In genomic region chr3:136938334-136938733, GRCh38 we compare ENCODE assay signal across 11 cellular contexts. TPM values are rescaled to one million over a fixed set of nuclear protein-coding genes. Genes with fewer than 3 reads are reported as not detected.
DNase-seq lines count a peak whose midpoint lies in the region; ATAC-seq and TF ChIP-seq lines count a peak whose summit lies in the region.
"Had no signal": no experiment of that assay in that cellular context is flagged by ENCODE, and none has a peak within 500 bp of the region (broad histone marks: within the 10 kb centered on the region; RNA-seq: fewer than 3 reads in every experiment).

No MANE protein-coding gene starts in this region.

- no peak overlapping the region for H2AFZ ChIP-seq in mesenchymal stem cell (ENCODE audit: low read depth, low read length)

- H3K27ac Mint-ChIP-seq in Calu3 (ENCODE audit: unreplicated experiment) = peak overlapping the region; percentile 41
- H3K27ac Mint-ChIP-seq in central memory CD8-positive, alpha-beta T cell (ENCODE audit: low read depth) = peak overlapping the region; percentile 47
- no peak overlapping the region for H3K27ac Mint-ChIP-seq in type B pancreatic cell
- H3K27ac Mint-ChIP-seq: activated CD8-positive, alpha-beta memory T cell treated with anti-CD3 and anti-CD28 coated beads, Interleukin-2, amount 10 ng/mL, durations not matched to agents 7 days and 5 days; IgD-negative memory B cell had no signal

- H2BK12ac ChIP-seq in mesenchymal stem cell (ENCODE audit: low read length in 2 of 2) = no peak overlapping the region

- DNase-seq in Calu3 (no peak), M059J (ENCODE audit: low read depth) (peak; percentile 70), mesenchymal stem cell (peak; percentile 64), type B pancreatic cell (ENCODE audit: extremely low spot score, unreplicated experiment) (no peak), suprapubic skin (ENCODE audit: low spot score in 2 of 2) (no peak)
- no peak for DNase-seq in central memory CD8-positive, alpha-beta T cell (ENCODE audit: low spot score in 2 of 2)
- DNase-seq: activated CD8-positive, alpha-beta memory T cell treated with anti-CD3 and anti-CD28 coated beads, Interleukin-2, amount 10 ng/mL, durations not matched to agents 7 days and 5 days; effector memory CD4-positive, alpha-beta T cell; substantia nigra had no signal

- intact Hi-C loops in Calu3 (cut with micrococcal nuclease; ENCODE audit: unreplicated experiment) = loop anchor here (2.0 to 10.0 kb wide), 2 partner anchors 76 to 544 kb away; partner anchors contain the start of gene NCK1

- CTCF ChIA-PET in Calu3 (lab: Charles Lee) = interaction anchor here (1.4 to 1.9 kb wide), 3 partner anchors 76 to 185 kb away, joined by 4 to 10 read pairs (median 8); partner anchors contain the start of genes NCK1 and STAG1

- peak; percentile 48 for ATAC-seq in central memory CD8-positive, alpha-beta T cell (replicated peaks; ENCODE audit: extremely low read depth, poor library complexity, severe bottlenecking)
- ATAC-seq in GM18858 (IDR thresholded peaks at IDR 0.05; ENCODE audit: unreplicated experiment) = no peak
- ATAC-seq: activated CD8-positive, alpha-beta memory T cell treated with anti-CD3 and anti-CD28 coated beads, Interleukin-2, amount 10 ng/mL, durations not matched to agents 7 days and 5 days had no signal

- H2BK15ac ChIP-seq in mesenchymal stem cell (ENCODE audit: low read depth, poor library complexity, severe bottlenecking) = no peak overlapping the region

- no peak overlapping the region for H3K27ac ChIP-seq in mesenchymal stem cell (ENCODE audit: low read length, poor library complexity, severe bottlenecking)
- no peak overlapping the region for H3K27ac ChIP-seq in suprapubic skin

- H3K27me3 ChIP-seq in mesenchymal stem cell (ENCODE audit: control insufficient read depth in 1 of 2, insufficient read depth in 1 of 2, low read length in 2 of 2) (no peaks in the 10 kb centered on the region), suprapubic skin (no peaks in the 10 kb centered on the region)

- H3K79me1 ChIP-seq in mesenchymal stem cell (replicated peaks; ENCODE audit: low read length, poor library complexity, severe bottlenecking) = peaks cover 13% of the 10 kb centered on the region

- H3K36me3 ChIP-seq in mesenchymal stem cell (ENCODE audit: control insufficient read depth in 1 of 2, insufficient read depth in 2 of 2, low read depth in 1 of 2, low read length in 2 of 2) = peaks cover 0 to 15% of the 10 kb centered on the region in 2 experiments
- peaks cover 17% of the 10 kb centered on the region for H3K36me3 ChIP-seq in suprapubic skin

- no peak overlapping the region for H3K4me2 ChIP-seq in mesenchymal stem cell (ENCODE audit: low read length, poor library complexity, severe bottlenecking)

- no peak overlapping the region for H3K18ac ChIP-seq in mesenchymal stem cell (ENCODE audit: low read depth in 1 of 2, low read length in 2 of 2)

- H4K8ac ChIP-seq in mesenchymal stem cell (ENCODE audit: low read length) = no peak overlapping the region

- TF ChIP-seq POLR2A in suprapubic skin (IDR thresholded peaks at IDR 0.05) = no peak

- peak overlapping the region; percentile 12 for H3K4me3 Mint-ChIP-seq in Calu3 (ENCODE audit: low read depth, unreplicated experiment)
- no peak overlapping the region for H3K4me3 Mint-ChIP-seq in central memory CD8-positive, alpha-beta T cell
- H3K4me3 Mint-ChIP-seq in type B pancreatic cell = no peak overlapping the region
- H3K4me3 Mint-ChIP-seq: activated CD8-positive, alpha-beta memory T cell treated with anti-CD3 and anti-CD28 coated beads, Interleukin-2, amount 10 ng/mL, durations not matched to agents 7 days and 5 days had no signal

- TF ChIP-seq CTCF in Calu3 (IDR thresholded peaks at IDR 0.05; ENCODE audit: unreplicated experiment) = no peak
- no peak for TF ChIP-seq CTCF in type B pancreatic cell (conservative IDR thresholded peaks at IDR 0.05)
- no peak for TF ChIP-seq CTCF in suprapubic skin (IDR thresholded peaks at IDR 0.05)

- peaks cover 4% of the 10 kb centered on the region for H3K4me1 ChIP-seq in mesenchymal stem cell (ENCODE audit: control insufficient read depth, insufficient read depth, low read depth, low read length)
- H3K4me1 ChIP-seq in suprapubic skin = peaks cover 53% of the 10 kb centered on the region

- H3K4ac ChIP-seq in mesenchymal stem cell (ENCODE audit: low read depth in 1 of 2, low read length in 2 of 2) = no peak overlapping the region

- H3K23ac ChIP-seq in mesenchymal stem cell (ENCODE audit: low read length in 2 of 2) = no peak overlapping the region

- H3K9me3 ChIP-seq in mesenchymal stem cell (ENCODE audit: control insufficient read depth, low read length) (peaks cover 3% of the 10 kb centered on the region), suprapubic skin (no peaks in the 10 kb centered on the region)

- H3K4me1 Mint-ChIP-seq in Calu3 (ENCODE audit: low read depth, unreplicated experiment) = peaks cover 54% of the 10 kb centered on the region
- peaks cover 72% of the 10 kb centered on the region for H3K4me1 Mint-ChIP-seq in central memory CD8-positive, alpha-beta T cell
- peaks cover 12% of the 10 kb centered on the region for H3K4me1 Mint-ChIP-seq in type B pancreatic cell (ENCODE audit: unreplicated experiment)

- no peak overlapping the region for H3K14ac ChIP-seq in mesenchymal stem cell (ENCODE audit: low read length in 2 of 2)

- no TSS peak for BruUV-seq in Calu3 (replicated peaks; lab: Mats Ljungman, UMichigan)

- no peak for TF ChIP-seq EP300 in suprapubic skin (IDR thresholded peaks at IDR 0.05)

- no peak overlapping the region for H2BK120ac ChIP-seq in mesenchymal stem cell (ENCODE audit: low read depth, low read length)

- H3K36me3 Mint-ChIP-seq in Calu3 (ENCODE audit: insufficient read depth, unreplicated experiment) (peaks cover 18% of the 10 kb centered on the region), type B pancreatic cell (peaks cover 37% of the 10 kb centered on the region)
- peaks cover 6% of the 10 kb centered on the region for H3K36me3 Mint-ChIP-seq in central memory CD8-positive, alpha-beta T cell (ENCODE audit: insufficient read depth)

- H3K4me3 ChIP-seq in mesenchymal stem cell (ENCODE audit: insufficient read depth in 1 of 2, low read depth in 1 of 2, low read length in 2 of 2) (no peak overlapping the region), suprapubic skin (no peak overlapping the region)

- no peak overlapping the region for H4K91ac ChIP-seq in mesenchymal stem cell (ENCODE audit: low read length)

- H3K9me3 Mint-ChIP-seq in Calu3 (ENCODE audit: low read depth, unreplicated experiment) (no peaks in the 10 kb centered on the region), type B pancreatic cell (peaks cover 12% of the 10 kb centered on the region)
- H3K9me3 Mint-ChIP-seq in central memory CD8-positive, alpha-beta T cell = no peaks in the 10 kb centered on the region

- no peak overlapping the region for H2AK5ac ChIP-seq in mesenchymal stem cell (ENCODE audit: low read length, severe bottlenecking)

- H3K27me3 Mint-ChIP-seq in Calu3 (ENCODE audit: unreplicated experiment) (no peaks in the 10 kb centered on the region), type B pancreatic cell (no peaks in the 10 kb centered on the region)
- no peaks in the 10 kb centered on the region for H3K27me3 Mint-ChIP-seq in central memory CD8-positive, alpha-beta T cell
- H3K27me3 Mint-ChIP-seq: activated CD8-positive, alpha-beta memory T cell treated with anti-CD3 and anti-CD28 coated beads, Interleukin-2, amount 10 ng/mL, durations not matched to agents 7 days and 5 days; IgD-negative memory B cell had no signal

- H2BK5ac ChIP-seq in mesenchymal stem cell (ENCODE audit: low read depth, low read length, poor library complexity, severe bottlenecking) = no peak overlapping the region

- peak overlapping the region; percentile 47 for H3K9ac ChIP-seq in mesenchymal stem cell (ENCODE audit: low read length)

RNA-seq across cellular contexts. Expression of gene IL20RB, which starts 19.4 kb away (rescaled TPM):
- total RNA-seq in Calu3 (2022) = 8.5 and 12.0 TPM in 2 replicates
- 1.7 and 2.4 TPM in 2 replicates for total RNA-seq in M059J (2014; rRNA removed; shearing (Covaris generic))
- 2.4 TPM for polyA plus RNA-seq in mesenchymal stem cell (2013, experiment 1 of 2)
- 2.5 TPM for polyA plus RNA-seq in mesenchymal stem cell (2013, experiment 2 of 2)
- total RNA-seq in type B pancreatic cell (ENCODE audit: low replicate concordance) = 0.31 and 0.56 TPM in 2 replicates
- total RNA-seq in suprapubic skin = 100 to 1,000 TPM; 218 to 274 (median 257) TPM
- polyA plus RNA-seq: IgD-negative memory B cell had no signal

Comparison
In these comparisons a context has a peak if more than half of its experiments do, and no peak if none do; other contexts are left out.
1. DNase-seq: peak in M059J (single experiment) and mesenchymal stem cell (single experiment); none in Calu3 (single experiment), central memory CD8-positive, alpha-beta T cell (0 of 2), type B pancreatic cell (single experiment) and suprapubic skin (0 of 2).
2. RNA of gene IL20RB, which starts 19.4 kb away (total RNA-seq): 218 to 274 TPM in suprapubic skin; 8.5 to 12.0 TPM in Calu3, 1.7 to 2.4 TPM in M059J and 0.31 to 0.56 TPM in type B pancreatic cell; every median in the first group is over 10 times any median in the second.